In the genomic region with DNA sequence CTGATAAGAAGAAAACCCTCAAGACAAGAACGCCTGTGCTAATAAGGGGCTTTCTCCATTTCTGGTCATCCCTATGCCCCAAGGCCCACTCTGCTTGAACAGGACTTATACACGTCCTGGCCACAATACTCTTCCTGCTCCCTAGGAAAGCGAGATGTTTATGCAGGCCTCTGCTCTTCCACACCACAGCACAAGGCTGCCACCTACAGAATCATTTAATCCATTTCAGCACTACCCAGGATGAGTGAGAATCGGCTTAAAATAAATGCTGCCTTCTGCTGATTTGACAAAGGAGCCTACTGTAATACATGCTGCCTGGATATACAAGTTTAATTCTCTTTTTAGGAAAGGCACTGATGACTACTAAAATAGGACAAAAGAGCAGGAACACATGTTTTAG, we compare ENCODE assay signal across 9 cellular contexts. TPM values are rescaled to one million over a fixed set of nuclear protein-coding genes. Genes with fewer than 3 reads are reported as not detected.
DNase-seq lines count a peak whose midpoint lies in the region; TF ChIP-seq lines count a peak whose summit lies in the region.
"Had no signal": no experiment of that assay in that cellular context is flagged by ENCODE, and none has a peak within 500 bp of the region (broad histone marks: within the 10 kb centered on the region; RNA-seq: fewer than 3 reads in every experiment).

No MANE protein-coding gene starts in this region.

- POLR2A ChIA-PET in RWPE1 (lab: Yijun Ruan, JAX; ENCODE audit: low non-redundant PET), result no interaction called here

- TF ChIP-seq CTCF in endodermal cell (conservative IDR thresholded peaks at IDR 0.05) (peak; percentile 79), RWPE1 (conservative IDR thresholded peaks at IDR 0.05; ENCODE audit: low read depth) (no peak)

- peaks cover 21% of the 10 kb centered on the region for H3K4me1 Mint-ChIP-seq in endodermal cell
- H3K4me1 Mint-ChIP-seq: activated naive CD8-positive, alpha-beta T cell treated with anti-CD3 and anti-CD28 coated beads, Interleukin-2, amount 10 ng/mL, durations not matched to agents 7 days and 5 days had no signal

- H3K27ac ChIP-seq in endodermal cell (ENCODE audit: low read depth, low read length) (no peak overlapping the region), RWPE1 (no peak overlapping the region)

- WGBS in endodermal cell (ENCODE audit: insufficient coverage in 1 of 2, insufficient read length in 1 of 2), 2 experiments, result 27 to 39% methylated on average over 4 of the region's 4 CpGs

- peaks cover 31% of the 10 kb centered on the region for H3K36me3 ChIP-seq in endodermal cell (ENCODE audit: control insufficient read depth, insufficient read depth, low read length)

- H3K4me3 ChIP-seq in endodermal cell (ENCODE audit: low read length), result no peak overlapping the region

- CTCF ChIA-PET in RWPE1 (lab: Yijun Ruan, JAX), result no interaction called here

- peaks cover 18% of the 10 kb centered on the region for H3K36me3 Mint-ChIP-seq in endodermal cell (ENCODE audit: low read depth)

- H3K9ac ChIP-seq in endodermal cell (ENCODE audit: extremely low read depth, low read length, poor library complexity, severe bottlenecking), result no peak overlapping the region

- DNase-seq in ACHN (peak; percentile 69), H4 (ENCODE audit: low spot score) (peak; percentile 73), NCI-H82 treated with DMSO at 0.1 percent for 48 hours (lab: John Stamatoyannopoulos, UW; ENCODE audit: unreplicated experiment) (peak; percentile 96), endodermal cell (peak; percentile 75), midbrain (lab: John Stamatoyannopoulos, UW) (peak; percentile 52), RWPE1 (ENCODE audit: low spot score) (no peak), SHP77 (lab: John Stamatoyannopoulos, UW) (no peak), mucosa of gallbladder (ENCODE audit: low spot score) (no peak)
- DNase-seq: activated naive CD8-positive, alpha-beta T cell treated with anti-CD3 and anti-CD28 coated beads, Interleukin-2, amount 10 ng/mL, durations not matched to agents 7 days and 5 days had no signal

- peaks cover 2% of the 10 kb centered on the region for H3K4me1 ChIP-seq in endodermal cell (ENCODE audit: control insufficient read depth, insufficient read depth, low read length)

- in situ Hi-C loops in ACHN (cut with HindIII; ENCODE audit: low pct_ligation_motif_present, low pct_unique_long_range_greater_than_20kb, low sequenced_read_pairs), result no loop called here

- no peaks in the 10 kb centered on the region for H3K9me3 ChIP-seq in endodermal cell (ENCODE audit: control insufficient read depth, low read length)

- H3K27me3 ChIP-seq in endodermal cell (ENCODE audit: control insufficient read depth, insufficient read depth, low read length, poor library complexity, severe bottlenecking), result no peaks in the 10 kb centered on the region

- no peak overlapping the region for H3K4me3 Mint-ChIP-seq in endodermal cell
- H3K4me3 Mint-ChIP-seq: activated naive CD8-positive, alpha-beta T cell treated with anti-CD3 and anti-CD28 coated beads, Interleukin-2, amount 10 ng/mL, durations not matched to agents 7 days and 5 days had no signal

- H3K9me3 Mint-ChIP-seq in endodermal cell, result no peaks in the 10 kb centered on the region
- H3K9me3 Mint-ChIP-seq: activated naive CD8-positive, alpha-beta T cell treated with anti-CD3 and anti-CD28 coated beads, Interleukin-2, amount 10 ng/mL, durations not matched to agents 7 days and 5 days had no signal

- H3K27ac Mint-ChIP-seq in endodermal cell, result no peak overlapping the region
- H3K27ac Mint-ChIP-seq: activated naive CD8-positive, alpha-beta T cell treated with anti-CD3 and anti-CD28 coated beads, Interleukin-2, amount 10 ng/mL, durations not matched to agents 7 days and 5 days had no signal

- H3K27me3 Mint-ChIP-seq in endodermal cell (ENCODE audit: insufficient read depth), result no peaks in the 10 kb centered on the region
- H3K27me3 Mint-ChIP-seq: activated naive CD8-positive, alpha-beta T cell treated with anti-CD3 and anti-CD28 coated beads, Interleukin-2, amount 10 ng/mL, durations not matched to agents 7 days and 5 days had no signal

RNA-seq across cellular contexts. Expression of gene FRRS1, which starts 29.4 kb away (rescaled TPM):
- total RNA-seq in H4 (2014; rRNA removed; shearing (Covaris generic)), result 13.1 and 18.6 TPM in 2 replicates
- 10 to 100 TPM in 1 of 2 donors, 1 to 10 TPM in 1; 9.9 to 24.4 TPM for total RNA-seq in endodermal cell
- polyA plus RNA-seq in endodermal cell (2013, experiment 1 of 2), result 7.9 TPM
- polyA plus RNA-seq in endodermal cell (2013, experiment 2 of 2), result 8.3 TPM
- 22.5 TPM for total RNA-seq in mucosa of gallbladder

Comparison
In these comparisons a context has a peak if more than half of its experiments do, and no peak if none do; other contexts are left out.
1. DNase-seq: peak in ACHN (single experiment), H4 (single experiment), NCI-H82 treated with DMSO at 0.1 percent for 48 hours (single experiment), endodermal cell (single experiment) and midbrain (single experiment); none in RWPE1 (single experiment), SHP77 (0 of 2) and mucosa of gallbladder (single experiment).